In genomic region chr7:128059143-128059975, GRCh38 we compare ENCODE assay signal across 15 cellular contexts. TPM values are rescaled to one million over a fixed set of nuclear protein-coding genes. Genes with fewer than 3 reads are reported as not detected.
A peak's percentile ranks its signal among the peaks of the same experiment; 100 is the strongest.
DNase-seq lines count a peak whose midpoint lies in the region; ATAC-seq, FAIRE-seq and TF ChIP-seq lines count a peak whose summit lies in the region.
"Had no signal": no experiment of that assay in that cellular context is flagged by ENCODE, and none has a peak within 500 bp of the region (broad histone marks: within the 10 kb centered on the region; RNA-seq: fewer than 3 reads in every experiment).

No MANE protein-coding gene starts in this region.

- H3K4me3 Mint-ChIP-seq in activated CD4-positive, alpha-beta memory T cell treated with anti-CD3 and anti-CD28 coated beads, Interleukin-2, amount 10 ng/mL, durations not matched to agents 7 days and 5 days, result no peak overlapping the region
- H3K4me3 Mint-ChIP-seq in Caco-2 (ENCODE audit: unreplicated experiment), result no peak overlapping the region
- H3K4me3 Mint-ChIP-seq: H9 had no signal

- H3K4ac ChIP-seq in H1 (replicated peaks; ENCODE audit: insufficient read length, low read depth, low read length), result no peak overlapping the region

- ATAC-seq in Right ventricle myocardium superior (ENCODE audit: poor library complexity), result peak; percentile 46
- ATAC-seq: upper lobe of right lung had no signal

- peak overlapping the region; percentile 46 for H3K27ac Mint-ChIP-seq in activated CD4-positive, alpha-beta memory T cell treated with anti-CD3 and anti-CD28 coated beads, Interleukin-2, amount 10 ng/mL, durations not matched to agents 7 days and 5 days
- no peak overlapping the region for H3K27ac Mint-ChIP-seq in Caco-2 (ENCODE audit: unreplicated experiment)

- H3K4me2 ChIP-seq in H1 (ENCODE audit: insufficient read depth in 1 of 2, low read depth in 2 of 2, low read length in 2 of 2), result no peak overlapping the region

- TF ChIP-seq CTCF in right atrium auricular region (IDR thresholded peaks at IDR 0.05), result no peak
- TF ChIP-seq CTCF in H1 (IDR thresholded peaks at IDR 0.05; ENCODE audit: control extremely low read depth in 1 of 3, insufficient read depth in 1 of 3, low read depth in 1 of 3, low read length in 3 of 3), result no peak
- no peak for TF ChIP-seq CTCF in sigmoid colon (IDR thresholded peaks at IDR 0.05)
- TF ChIP-seq CTCF in Caco-2 (IDR thresholded peaks at IDR 0.05; ENCODE audit: insufficient read depth in 1 of 2, low read depth in 1 of 2, low read length in 1 of 2, severe bottlenecking in 1 of 2, unreplicated experiment in 1 of 2), result no peak

- peaks cover 7% of the 10 kb centered on the region for H3K36me3 Mint-ChIP-seq in activated CD4-positive, alpha-beta memory T cell treated with anti-CD3 and anti-CD28 coated beads, Interleukin-2, amount 10 ng/mL, durations not matched to agents 7 days and 5 days (ENCODE audit: low read depth)
- H3K36me3 Mint-ChIP-seq in Caco-2 (ENCODE audit: insufficient read depth, unreplicated experiment), result peaks cover 27% of the 10 kb centered on the region

- no peak overlapping the region for H4K5ac ChIP-seq in H1 (ENCODE audit: insufficient read length, low read depth, low read length)

- DNase-seq in Right ventricle myocardium superior (no peak), right atrium auricular region (ENCODE audit: low spot score) (no peak), H1 (ENCODE audit: low read depth in 1 of 2, low spot score in 2 of 2) (no peak), pons (ENCODE audit: low spot score) (no peak), sigmoid colon (no peak), Caco-2 (no peak), HuH-7.5 (ENCODE audit: low spot score) (no peak)
- no peak for DNase-seq in activated CD4-positive, alpha-beta memory T cell treated with anti-CD3 and anti-CD28 coated beads, Interleukin-2, amount 10 ng/mL, durations not matched to agents 7 days and 5 days
- DNase-seq: activated CD8-positive, alpha-beta memory T cell treated with anti-CD3 and anti-CD28 coated beads for 24 hours; DMS79 treated with DMSO at 0.1 percent for 48 hours; H9; islet precursor cell; SHP77 treated with DMSO at 0.1 percent for 48 hours; stimulated activated CD4-positive, alpha-beta T cell treated with anti-CD3 and anti-CD28 coated beads, Interleukin-4, amount 100 ng/mL, for 1 hour; upper lobe of right lung had no signal

- H3K36me3 ChIP-seq in right atrium auricular region (no peaks in the 10 kb centered on the region), H1 (ENCODE audit: control insufficient read depth in 2 of 4, insufficient read depth in 4 of 4, low read length in 3 of 4) (no peaks in the 10 kb centered on the region), sigmoid colon (no peaks in the 10 kb centered on the region), Caco-2 (ENCODE audit: control insufficient read depth, insufficient read depth, low read length) (no peaks in the 10 kb centered on the region; the same call in 1 of the 2 replicates)
- H3K36me3 ChIP-seq: upper lobe of right lung had no signal

- no peaks in the 10 kb centered on the region for H3K79me2 ChIP-seq in H1 (ENCODE audit: control insufficient read depth in 1 of 2, insufficient read depth in 2 of 2, low read length in 2 of 2)

- no peak overlapping the region for H2BK15ac ChIP-seq in H1 (ENCODE audit: low read length)

- no peak overlapping the region for H2BK120ac ChIP-seq in H1 (replicated peaks; ENCODE audit: low read depth, low read length)

- H3K9me3 ChIP-seq in right atrium auricular region, result no peaks in the 10 kb centered on the region
- no peaks in the 10 kb centered on the region for H3K9me3 ChIP-seq in H1 (ENCODE audit: insufficient read depth in 2 of 2, low read depth in 1 of 2, low read length in 1 of 2)
- H3K9me3 ChIP-seq in sigmoid colon, result no peaks in the 10 kb centered on the region
- H3K9me3 ChIP-seq in Caco-2, result no peaks in the 10 kb centered on the region
- H3K9me3 ChIP-seq: upper lobe of right lung had no signal

- POLR2A ChIA-PET in activated CD4-positive, alpha-beta memory T cell treated with anti-CD3 and anti-CD28 coated beads, Interleukin-2, amount 10 ng/mL, durations not matched to agents 7 days and 5 days (lab: Charles Lee), result no interaction called here
- POLR2A ChIA-PET in H1 (lab: Charles Lee; ENCODE audit: partially characterized antibody), result no interaction called here
- POLR2A ChIA-PET in Caco-2 (lab: Charles Lee), result no interaction called here

- no TSS peak for BruUV-seq in Caco-2 (replicated peaks; lab: Mats Ljungman, UMichigan)

- H3K4me3 ChIP-seq in right atrium auricular region (no peak overlapping the region), H1 (ENCODE audit: extremely low read depth in 1 of 4, insufficient read depth in 2 of 4, low read depth in 3 of 4, low read length in 4 of 4) (no peak overlapping the region), sigmoid colon (no peak overlapping the region), Caco-2 (ENCODE audit: low read depth, low read length) (no peak overlapping the region)
- H3K4me3 ChIP-seq: upper lobe of right lung had no signal

- intact Hi-C loops in Right ventricle myocardium superior (cut with DNase I), result no loop called here
- intact Hi-C loops in sigmoid colon (cut with DNase I), result no loop called here
- intact Hi-C loops in Caco-2 (cut with micrococcal nuclease; ENCODE audit: unreplicated experiment), result no loop called here

- H3K14ac ChIP-seq in H1 (ENCODE audit: insufficient read length), result no peak overlapping the region

- no peaks in the 10 kb centered on the region for H3K9me3 Mint-ChIP-seq in activated CD4-positive, alpha-beta memory T cell treated with anti-CD3 and anti-CD28 coated beads, Interleukin-2, amount 10 ng/mL, durations not matched to agents 7 days and 5 days
- no peaks in the 10 kb centered on the region for H3K9me3 Mint-ChIP-seq in Caco-2 (ENCODE audit: unreplicated experiment)
- H3K9me3 Mint-ChIP-seq: H9 had no signal

- no peaks in the 10 kb centered on the region for H3K79me1 ChIP-seq in H1 (ENCODE audit: low read depth, low read length)

- no peaks in the 10 kb centered on the region for H3K27me3 ChIP-seq in right atrium auricular region
- no peaks in the 10 kb centered on the region for H3K27me3 ChIP-seq in H1 (replicated peaks in 1 of 4; ENCODE audit: control insufficient read depth in 3 of 4, extremely low read depth in 1 of 4, insufficient read depth in 3 of 4, low read length in 3 of 4)
- H3K27me3 ChIP-seq in sigmoid colon, result no peaks in the 10 kb centered on the region
- no peaks in the 10 kb centered on the region for H3K27me3 ChIP-seq in Caco-2 (replicated peaks; ENCODE audit: control insufficient read depth, insufficient read depth, low read length)
- H3K27me3 ChIP-seq: upper lobe of right lung had no signal

- CTCF ChIA-PET in activated CD4-positive, alpha-beta memory T cell treated with anti-CD3 and anti-CD28 coated beads, Interleukin-2, amount 10 ng/mL, durations not matched to agents 7 days and 5 days (lab: Charles Lee), result interaction anchor here (1.6 kb wide), 1 partner anchor 150 kb away, joined by 3 read pairs; no protein-coding TSS in a partner anchor
- CTCF ChIA-PET in H1 (lab: Charles Lee; ENCODE audit: partially characterized antibody) (interaction anchor here (0.5 to 7.6 kb wide), 12 partner anchors 9 to 219 kb away, joined by 3 to 113 read pairs (median 16); no protein-coding TSS in a partner anchor), Caco-2 (lab: Charles Lee) (no interaction called here)

- H2BK20ac ChIP-seq in H1 (ENCODE audit: low read length), result no peak overlapping the region

- H3K27ac ChIP-seq in right atrium auricular region (no peak overlapping the region), H1 (ENCODE audit: low read depth, low read length) (no peak overlapping the region), sigmoid colon (no peak overlapping the region)
- H3K27ac ChIP-seq: upper lobe of right lung had no signal

- H3K9ac ChIP-seq in H1 (replicated peaks in 1 of 4; ENCODE audit: extremely low read depth in 1 of 4, low read depth in 3 of 4, low read length in 3 of 4), result no peak overlapping the region

- H3K18ac ChIP-seq in H1 (ENCODE audit: extremely low read depth, low read length), result no peak overlapping the region

- FAIRE-seq in H1 (lab: Jason Lieb, UNC), result no peak

- 88% methylated on average over 7 of the region's 7 CpGs; no CpG with 5 or more reads in 1 of the 2 experiments for WGBS in H1 (ENCODE audit: extremely low coverage in 1 of 2, insufficient coverage in 1 of 2, insufficient read length in 1 of 2, insufficient replicate concordance in 2 of 2, low coverage in 1 of 2, low lambda C conversion rate in 2 of 2, missing lambda C conversion rate in 1 of 2), 2 experiments
- 76 to 89% methylated on average over 7 of the region's 7 CpGs for WGBS in sigmoid colon, 2 donors

- H3K23me2 ChIP-seq in H1 (ENCODE audit: low read depth, low read length), result no peaks in the 10 kb centered on the region

- H4K8ac ChIP-seq in H1 (ENCODE audit: extremely low read depth, insufficient read depth, low read length), result no peak overlapping the region

- TF ChIP-seq POLR2A in H1 (IDR thresholded peaks at IDR 0.05; ENCODE audit: control extremely low read depth in 1 of 2, low read depth in 2 of 2, low read length in 2 of 2), result no peak
- no peak for TF ChIP-seq POLR2A in sigmoid colon (IDR thresholded peaks at IDR 0.05)

- no peak overlapping the region for H3K56ac ChIP-seq in H1 (replicated peaks; ENCODE audit: insufficient read length, low read depth, low read length)

- H2AFZ ChIP-seq in H1 (ENCODE audit: low read length), result no peak overlapping the region

- no peak for TF ChIP-seq EP300 in H1 (IDR thresholded peaks at IDR 0.05; ENCODE audit: borderline replicate concordance in 1 of 2, low read depth in 2 of 2, low read length in 2 of 2)
- TF ChIP-seq EP300 in sigmoid colon (IDR thresholded peaks at IDR 0.05), result no peak

- TF ChIP-seq RAD21 in H1 (IDR thresholded peaks at IDR 0.05 in 1 of 2, conservative IDR thresholded peaks at IDR 0.05 in 1 of 2; ENCODE audit: low read depth in 2 of 2, low read length in 2 of 2), result no peak

- H2BK12ac ChIP-seq in H1 (ENCODE audit: low read depth, low read length), result no peak overlapping the region

- H3K23ac ChIP-seq in H1 (ENCODE audit: insufficient read length), result no peak overlapping the region

- H2BK5ac ChIP-seq in H1 (ENCODE audit: low read depth, low read length), result no peak overlapping the region

- no peak overlapping the region for H4K91ac ChIP-seq in H1 (replicated peaks; ENCODE audit: insufficient read length, low read length)

- peaks cover 3 to 5% of the 10 kb centered on the region in 2 experiments for H4K20me1 ChIP-seq in H1 (replicated peaks in 1 of 2; ENCODE audit: control insufficient read depth in 1 of 2, insufficient read depth in 2 of 2, low read length in 2 of 2)

- H3K27me3 Mint-ChIP-seq in activated CD4-positive, alpha-beta memory T cell treated with anti-CD3 and anti-CD28 coated beads, Interleukin-2, amount 10 ng/mL, durations not matched to agents 7 days and 5 days, result no peaks in the 10 kb centered on the region
- H3K27me3 Mint-ChIP-seq in Caco-2 (ENCODE audit: insufficient read depth, unreplicated experiment), result no peaks in the 10 kb centered on the region

- no peaks in the 10 kb centered on the region for H3K4me1 ChIP-seq in right atrium auricular region
- H3K4me1 ChIP-seq in H1 (replicated peaks in 1 of 4; ENCODE audit: control insufficient read depth in 3 of 4, insufficient read depth in 4 of 4, low read length in 3 of 4), result peaks cover 0 to 8% (median 2%) of the 10 kb centered on the region in 4 experiments; a peak in 1 of 7 replicates
- H3K4me1 ChIP-seq in sigmoid colon, result peaks cover 0 to 6% (median 0%) of the 10 kb centered on the region in 4 donors
- no peaks in the 10 kb centered on the region for H3K4me1 ChIP-seq in Caco-2
- H3K4me1 ChIP-seq: upper lobe of right lung had no signal

- H2AK5ac ChIP-seq in H1 (ENCODE audit: low read depth, low read length), result no peak overlapping the region

- H3K4me1 Mint-ChIP-seq in activated CD4-positive, alpha-beta memory T cell treated with anti-CD3 and anti-CD28 coated beads, Interleukin-2, amount 10 ng/mL, durations not matched to agents 7 days and 5 days, result peaks cover 31% of the 10 kb centered on the region
- H3K4me1 Mint-ChIP-seq in Caco-2 (ENCODE audit: low read depth, unreplicated experiment), result no peaks in the 10 kb centered on the region

RNA-seq across cellular contexts. Expression of gene LRRC4, which starts 28.1 kb away (rescaled TPM):
- total RNA-seq in Right ventricle myocardium superior, result 1.9 TPM
- 1 to 10 TPM; 2.9 to 7.2 TPM for total RNA-seq in right atrium auricular region
- total RNA-seq in activated CD4-positive, alpha-beta memory T cell treated with anti-CD3 and anti-CD28 coated beads, Interleukin-2, amount 10 ng/mL, durations not matched to agents 7 days and 5 days, result not detected
- total RNA-seq in H1 (2021; fragmentation: NEBNext Ultra II Directional; extraction: Animal tissue kit (Norgen Biotek cat#: 25700)), result 13.4 and 15.1 TPM in 2 replicates
- 15.4 and 16.4 TPM in 2 replicates for polyA plus RNA-seq in H1 (2011; rRNA removed)
- polyA plus RNA-seq in H1 (2011; cell fraction: cytosol; rRNA removed), result 10.3 TPM
- polyA plus RNA-seq in H1 (2011; cell fraction: nucleus; rRNA removed), result 18.4 TPM
- polyA plus RNA-seq in H1 (2012, experiment 1 of 2), result 8.4 to 11.6 TPM (median 9.6 TPM) in 4 replicates
- polyA plus RNA-seq in H1 (2012, experiment 2 of 2), result 5.7 TPM
- polyA plus RNA-seq in H1 (2013, experiment 1 of 2), result 6.2 TPM
- polyA plus RNA-seq in H1 (2013, experiment 2 of 2), result 5.9 TPM
- 25.0 and 27.3 TPM in 2 replicates for polyA minus RNA-seq in H1 (2011; rRNA and poly(A)+ RNA removed)
- 6.7 TPM for polyA minus RNA-seq in H1 (2011; cell fraction: cytosol; rRNA and poly(A)+ RNA removed)
- 13.3 TPM for polyA minus RNA-seq in H1 (2011; cell fraction: nucleus; rRNA and poly(A)+ RNA removed)
- total RNA-seq in sigmoid colon, result 1 to 10 TPM in 3 of 4 donors, under 1 TPM in 1; 0.82 to 1.8 (median 1.4) TPM
- 1 to 10 TPM in 2 of 3 donors, under 1 TPM in 1; 0.60 to 1.4 (median 1.3) TPM for polyA plus RNA-seq in sigmoid colon
- total RNA-seq in Caco-2 (2022), result not detected in 2 replicates
